22 cellular contexts compared by ENCODE assay signal in genomic region chr6:136734977-136735376, GRCh38. TPM values are rescaled to one million over a fixed set of nuclear protein-coding genes. Genes with fewer than 3 reads are reported as not detected.
DNase-seq lines count a peak whose midpoint lies in the region; ATAC-seq, FAIRE-seq and TF ChIP-seq lines count a peak whose summit lies in the region.
"Had no signal": no experiment of that assay in that cellular context is flagged by ENCODE, and none has a peak within 500 bp of the region (broad histone marks: within the 10 kb centered on the region; RNA-seq: fewer than 3 reads in every experiment).

No MANE protein-coding gene starts in this region.

- H3K9me3 Mint-ChIP-seq in activated T-cell treated with anti-CD3 and anti-CD28 coated beads, Interleukin-2, amount 50 U/mL, for 72 hours: no peaks in the 10 kb centered on the region
- H3K9me3 Mint-ChIP-seq in immature natural killer cell: no peaks in the 10 kb centered on the region
- H3K9me3 Mint-ChIP-seq: CD8-positive, alpha-beta T cell had no signal

- TF ChIP-seq CTCF in K562 (IDR thresholded peaks at IDR 0.05 in 2 of 3, conservative IDR thresholded peaks at IDR 0.05 in 1 of 3; ENCODE audit: insufficient read depth in 2 of 3, low read depth in 1 of 3, low read length in 3 of 3) (no peak), thoracic aorta (IDR thresholded peaks at IDR 0.05) (no peak), esophagus muscularis mucosa (IDR thresholded peaks at IDR 0.05) (no peak)

- no peak overlapping the region for H3K4me3 Mint-ChIP-seq in activated T-cell treated with anti-CD3 and anti-CD28 coated beads, Interleukin-2, amount 50 U/mL, for 72 hours
- H3K4me3 Mint-ChIP-seq in immature natural killer cell: no peak overlapping the region
- H3K4me3 Mint-ChIP-seq: B cell; CD8-positive, alpha-beta T cell had no signal

- POLR2A ChIA-PET in K562 (lab: Yijun Ruan, JAX): interaction anchor here (1.2 kb wide), 1 partner anchor 29 kb away, joined by 4 read pairs; no protein-coding TSS in a partner anchor

- no TSS peak for BruUV-seq in K562 (replicated peaks; lab: Mats Ljungman, UMichigan)

- no peaks in the 10 kb centered on the region for H3K36me3 Mint-ChIP-seq in activated T-cell treated with anti-CD3 and anti-CD28 coated beads, Interleukin-2, amount 50 U/mL, for 72 hours (ENCODE audit: insufficient read depth in 2 of 2)
- H3K36me3 Mint-ChIP-seq in immature natural killer cell: no peaks in the 10 kb centered on the region

- H3K27ac ChIP-seq in K562 (ENCODE audit: extremely low read depth, low read depth, low read length): no peak overlapping the region
- H3K27ac ChIP-seq in thoracic aorta: peak overlapping the region; percentile 45 to 73
- H3K27ac ChIP-seq in esophagus muscularis mucosa (replicated peaks in 1 of 4): no peak overlapping the region
- H3K27ac ChIP-seq: 22Rv1, GM23248 had no signal

- no peak for ATAC-seq in activated T-cell treated with anti-CD3 and anti-CD28 coated beads, Interleukin-2, amount 50 U/mL, for 72 hours (replicated peaks in 1 of 2)
- ATAC-seq in K562: no peak
- ATAC-seq in thoracic aorta (ENCODE audit: insufficient number of reproducible peaks, low FRiP score, low read depth): no peak
- ATAC-seq: CD8-positive, alpha-beta T cell had no signal

- peaks cover 22% of the 10 kb centered on the region for H3K4me1 Mint-ChIP-seq in activated T-cell treated with anti-CD3 and anti-CD28 coated beads, Interleukin-2, amount 50 U/mL, for 72 hours (ENCODE audit: low read depth)
- H3K4me1 Mint-ChIP-seq in immature natural killer cell: peaks cover 25 to 65% of the 10 kb centered on the region in 2 donors

- no peaks in the 10 kb centered on the region for H3K27me3 Mint-ChIP-seq in activated T-cell treated with anti-CD3 and anti-CD28 coated beads, Interleukin-2, amount 50 U/mL, for 72 hours (ENCODE audit: low read depth)
- no peaks in the 10 kb centered on the region for H3K27me3 Mint-ChIP-seq in immature natural killer cell (ENCODE audit: low read depth in 3 of 3)
- H3K27me3 Mint-ChIP-seq: B cell had no signal

- H3K27ac Mint-ChIP-seq in activated T-cell treated with anti-CD3 and anti-CD28 coated beads, Interleukin-2, amount 50 U/mL, for 72 hours: peak overlapping the region; percentile 61
- H3K27ac Mint-ChIP-seq in immature natural killer cell: peak overlapping the region in 1 of 6 donors; percentile 65
- H3K27ac Mint-ChIP-seq: B cell; CD8-positive, alpha-beta T cell had no signal

- no peaks in the 10 kb centered on the region for H4K20me1 ChIP-seq in K562 (replicated peaks; ENCODE audit: control insufficient read depth, insufficient read depth, low read length)

- H3K4me1 ChIP-seq in K562 (replicated peaks in 1 of 2; ENCODE audit: control insufficient read depth in 2 of 2, insufficient read depth in 2 of 2, low read length in 2 of 2) (peaks cover 7 to 54% of the 10 kb centered on the region in 2 experiments), thoracic aorta (ENCODE audit: control insufficient read depth in 1 of 2, low read depth in 2 of 2) (peaks cover 32 to 79% of the 10 kb centered on the region in 2 donors), esophagus muscularis mucosa (peaks cover 14 to 35% (median 31%) of the 10 kb centered on the region in 4 donors)
- H3K4me1 ChIP-seq: Caco-2 had no signal

- H3K4me2 ChIP-seq in K562 (ENCODE audit: insufficient read depth, low read length): no peak overlapping the region

- CTCF ChIA-PET in K562 (lab: Yijun Ruan, JAX; ENCODE audit: low intra/inter-chr PET ratio): no interaction called here

- no peak overlapping the region for H2AFZ ChIP-seq in K562 (ENCODE audit: low read depth, low read length)
- H2AFZ ChIP-seq: GM23248 had no signal

- TF ChIP-seq EP300 in K562 (IDR thresholded peaks at IDR 0.05; ENCODE audit: low read length) (no peak), esophagus muscularis mucosa (IDR thresholded peaks at IDR 0.05) (no peak)

- no peaks in the 10 kb centered on the region for H3K9me1 ChIP-seq in K562 (ENCODE audit: control insufficient read depth, insufficient read depth, low read length)

- no peak for TF ChIP-seq RAD21 in K562 (CRISPR knock-in tag; conservative IDR thresholded peaks at IDR 0.05 in 1 of 2, IDR thresholded peaks at IDR 0.05 in 1 of 2)

- no peak for FAIRE-seq in K562 (lab: Jason Lieb, UNC)
- FAIRE-seq: A204.1, G401.6, GM19239, H1 had no signal

- H3K9me3 ChIP-seq in K562 (replicated peaks; ENCODE audit: control insufficient read depth, insufficient read depth, low read depth, low read length): peaks cover 6% of the 10 kb centered on the region; the same call in 1 of the 2 replicates
- no peaks in the 10 kb centered on the region for H3K9me3 ChIP-seq in thoracic aorta
- H3K9me3 ChIP-seq in esophagus muscularis mucosa: no peaks in the 10 kb centered on the region
- H3K9me3 ChIP-seq: Caco-2 had no signal

- WGBS in K562 (ENCODE audit: insufficient coverage, low coverage, missing lambda C conversion rate): 50% methylated on average over 1 of the region's 1 CpG
- WGBS in esophagus muscularis mucosa: 73% methylated on average over 1 of the region's 1 CpG

- H3K27me3 ChIP-seq in K562 (ENCODE audit: control insufficient read depth in 2 of 2, insufficient read depth in 2 of 2, low read length in 2 of 2): no peaks in the 10 kb centered on the region
- H3K27me3 ChIP-seq in thoracic aorta (replicated peaks; ENCODE audit: insufficient read depth): no peaks in the 10 kb centered on the region
- H3K27me3 ChIP-seq in esophagus muscularis mucosa: no peaks in the 10 kb centered on the region

- H3K36me3 ChIP-seq in K562 (ENCODE audit: control insufficient read depth, insufficient read depth, low read length) (no peaks in the 10 kb centered on the region), thoracic aorta (no peaks in the 10 kb centered on the region), esophagus muscularis mucosa (no peaks in the 10 kb centered on the region)

- DNase-seq in activated T-cell treated with anti-CD3 and anti-CD28 coated beads, Interleukin-2, amount 50 U/mL, for 72 hours: no peak
- no peak for DNase-seq in activated T-cell treated with anti-CD3 and anti-CD28 coated beads, Interleukin-2, amount 50 U/mL, for 48 hours
- peak; percentile 19 for DNase-seq in NCI-H226
- DNase-seq in K562 (ENCODE audit: extremely low read depth in 1 of 4, low spot score in 3 of 4): no peak
- no peak for DNase-seq in thoracic aorta (ENCODE audit: low spot score)
- DNase-seq in NCI-H1105 (lab: John Stamatoyannopoulos, UW): no peak
- no peak for DNase-seq in immature natural killer cell
- DNase-seq in esophagus muscularis mucosa (ENCODE audit: extremely low spot score): no peak
- DNase-seq: C1 segment of cervical spinal cord; Caco-2; CD8-positive, alpha-beta T cell; DMS153; DND-41; GM23248; H7; HCEC 1CT had no signal

- H3K79me2 ChIP-seq in K562 (ENCODE audit: control insufficient read depth, insufficient read depth, low read length): peaks cover 83% of the 10 kb centered on the region

- intact Hi-C loops in K562 (cut with micrococcal nuclease) (loop anchor here (5.0 kb wide), 1 partner anchor 93 kb away; no protein-coding TSS in a partner anchor), esophagus muscularis mucosa (cut with DNase I) (no loop called here)

- in situ Hi-C loops in K562 (cut with MboI): no loop called here

- no peak overlapping the region for H3K4me3 ChIP-seq in K562
- H3K4me3 ChIP-seq in thoracic aorta: no peak overlapping the region
- no peak overlapping the region for H3K4me3 ChIP-seq in esophagus muscularis mucosa
- H3K4me3 ChIP-seq: GM23248 had no signal

- peak overlapping the region in 1 of 2 experiments; percentile 29; a peak in 2 of 4 replicates for H3K9ac ChIP-seq in K562 (ENCODE audit: insufficient read depth in 1 of 2, low read depth in 2 of 2, low read length in 2 of 2)
- H3K9ac ChIP-seq: GM23248 had no signal

- TF ChIP-seq POLR2A in K562 (conservative IDR thresholded peaks at IDR 0.05) (no peak), esophagus muscularis mucosa (IDR thresholded peaks at IDR 0.05; ENCODE audit: low read depth) (no peak)

TF ChIP-seq in K562, 482 proteins besides CTCF, POLR2A, EP300 and RAD21 (continues in another document):
- peak; percentile 23; the same call in 1 of the 2 replicates for TF ChIP-seq MAFG (tag; conservative IDR thresholded peaks at IDR 0.05)
- TF ChIP-seq TSC22D4 (tag; IDR thresholded peaks at IDR 0.05): no peak
- TF ChIP-seq ATF4 (CRISPR knock-in tag; IDR thresholded peaks at IDR 0.05): no peak
- TF ChIP-seq GTF2F1 (IDR thresholded peaks at IDR 0.05; ENCODE audit: low read depth, low read length): no peak
- peak; percentile 51 for TF ChIP-seq ZNF316 (IDR thresholded peaks at IDR 0.05)
- no peak for TF ChIP-seq STAT5A (IDR thresholded peaks at IDR 0.05; ENCODE audit: borderline replicate concordance, low read length)

RNA-seq across cellular contexts. Expression of gene MAP3K5, which starts 57.3 kb away (rescaled TPM):
- 10 to 100 TPM; 12.8 to 18.5 TPM for total RNA-seq in activated T-cell treated with anti-CD3 and anti-CD28 coated beads, Interleukin-2, amount 50 U/mL, for 72 hours
- total RNA-seq in K562 (2011; cell fraction: chromatin; rRNA removed; ENCODE audit: low replicate concordance): 17.0 and 33.7 TPM in 2 replicates
- total RNA-seq in K562 (2011; cell fraction: nucleolus; rRNA removed): 7.8 and 10.1 TPM in 2 replicates
- 10.5 and 10.6 TPM in 2 replicates for total RNA-seq in K562 (2011; cell fraction: nucleoplasm; rRNA removed)
- total RNA-seq in K562 (2014; rRNA removed) (10.4 and 11.6 TPM in 2 replicates), K562 (2014; rRNA removed; fragmentation: Illumina TruSeq; extraction: Trizol) (12.7 and 15.3 TPM in 2 replicates), K562 (2015; rRNA removed; fragmentation: Illumina TruSeq; extraction: Trizol) (9.2 and 9.9 TPM in 2 replicates), K562 (2021) (11.7 and 13.0 TPM in 2 replicates), thoracic aorta (100 to 1,000 TPM in 1 of 2 donors, 10 to 100 TPM in 1; 73.6 to 101 TPM), esophagus muscularis mucosa (10 to 100 TPM; 18.7 to 24.1 (median 20.7) TPM)
- polyA plus RNA-seq in K562 (2011; rRNA removed) (7.9 and 9.1 TPM in 2 replicates), K562 (2014; fragmentation: Illumina TruSeq; extraction: Trizol) (8.6 and 10.4 TPM in 2 replicates), K562 (2014; fragmentation: Nextera tagmentation; extraction: Ambion mirVana) (1 to 10 TPM; 2.2 to 3.3 TPM), K562 (2014; rRNA removed) (6.9 and 7.3 TPM in 2 replicates), immature natural killer cell (10 to 100 TPM in 1 of 3 donors, 1 to 10 TPM in 2; 5.5 to 13.8 (median 6.2) TPM)
- polyA plus RNA-seq in K562 (2011; cell fraction: cytosol; rRNA removed): 2.1 and 3.6 TPM in 2 replicates
- polyA plus RNA-seq in K562 (2011; cell fraction: nucleus; rRNA removed): 6.2 and 8.7 TPM in 2 replicates
- polyA plus RNA-seq in K562 (2012): 6.6 and 6.7 TPM in 2 replicates
- polyA minus RNA-seq in K562 (2011; rRNA and poly(A)+ RNA removed): 13.9 and 23.8 TPM in 2 replicates
- 5.1 and 5.8 TPM in 2 replicates for polyA minus RNA-seq in K562 (2011; cell fraction: cytosol; rRNA and poly(A)+ RNA removed)
- polyA minus RNA-seq in K562 (2011; cell fraction: nucleus; rRNA and poly(A)+ RNA removed): 9.0 and 19.5 TPM in 2 replicates

Comparison
In these comparisons a context has a peak if more than half of its experiments do, and no peak if none do; other contexts are left out.
1. H3K27ac ChIP-seq: peak in thoracic aorta (2 of 2); none in K562 (single experiment) and esophagus muscularis mucosa (0 of 4).